22 cellular contexts compared by ENCODE assay signal in the genomic region with DNA sequence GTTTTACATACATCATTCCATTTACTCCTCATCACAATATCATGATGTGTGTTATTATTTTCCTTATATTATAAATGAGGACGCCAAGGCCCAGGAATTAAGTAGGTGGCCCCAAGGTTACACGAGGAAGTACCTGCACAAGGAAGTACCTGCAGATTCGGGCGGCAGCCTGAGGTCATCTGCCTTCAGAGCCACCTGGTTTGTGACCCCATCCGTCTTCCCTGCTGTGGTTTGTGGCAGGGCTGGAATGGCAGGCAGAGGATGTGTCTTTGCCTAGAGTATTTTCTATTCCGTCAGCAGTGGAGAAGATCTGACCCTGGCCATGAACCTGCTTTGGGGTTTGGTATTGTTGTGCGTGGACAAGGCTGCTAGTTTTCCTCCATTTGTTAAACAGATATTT.
"Had no signal": no experiment of that assay in that cellular context is flagged by ENCODE, and none has a peak within 500 bp of the region (broad histone marks: within the 10 kb centered on the region; RNA-seq: fewer than 3 reads in every experiment).

No MANE protein-coding gene starts in this region.

- H3K4me1 Mint-ChIP-seq: memory B cell; natural killer cell; stimulated activated memory B cell treated with anti-CD40 and anti-IgM and Interleukin-4, amounts not matched to agents 10 μg/mL and 1 μg/mL and 100 μg/mL, for 72 hours had no signal

- H3K4me3 Mint-ChIP-seq: effector memory CD8-positive, alpha-beta T cell; memory B cell; natural killer cell; neural progenitor cell; stimulated activated memory B cell treated with anti-CD40 and anti-IgM and Interleukin-4, amounts not matched to agents 10 μg/mL and 1 μg/mL and 100 μg/mL, for 72 hours had no signal

- H3K9me3 ChIP-seq: gastrocnemius medialis, prostate gland, right atrium auricular region, thoracic aorta, tibial nerve, upper lobe of right lung, uterus had no signal

- H3K9me3 Mint-ChIP-seq: effector memory CD8-positive, alpha-beta T cell; natural killer cell; stimulated activated memory B cell treated with anti-CD40 and anti-IgM and Interleukin-4, amounts not matched to agents 10 μg/mL and 1 μg/mL and 100 μg/mL, for 72 hours had no signal

- H3K36me3 Mint-ChIP-seq: natural killer cell; neural progenitor cell; stimulated activated memory B cell treated with anti-CD40 and anti-IgM and Interleukin-4, amounts not matched to agents 10 μg/mL and 1 μg/mL and 100 μg/mL, for 72 hours had no signal

- H3K27ac Mint-ChIP-seq: effector memory CD8-positive, alpha-beta T cell; memory B cell; natural killer cell; neural progenitor cell; stimulated activated memory B cell treated with anti-CD40 and anti-IgM and Interleukin-4, amounts not matched to agents 10 μg/mL and 1 μg/mL and 100 μg/mL, for 72 hours had no signal

- ATAC-seq: effector memory CD8-positive, alpha-beta T cell; gastrocnemius medialis; left lobe of liver; natural killer cell; sciatic nerve; stimulated activated memory B cell treated with anti-CD40 and anti-IgM and Interleukin-4, amounts not matched to agents 10 μg/mL and 1 μg/mL and 100 μg/mL, for 72 hours; stimulated activated naive CD8-positive, alpha-beta T cell treated with anti-CD3 and anti-CD28 coated beads, Interleukin-15, Interleukin-2, amounts not matched to agents 100 U/mL and 50 U/mL, for 24 hours; upper lobe of right lung had no signal

- DNase-seq: cortex of kidney; effector memory CD8-positive, alpha-beta T cell; foreskin fibroblast; gastrocnemius medialis; kidney; natural killer cell; stimulated activated CD4-positive, alpha-beta T cell treated with anti-CD3 and anti-CD28 coated beads, Interleukin-12 subunit alpha, Interleukin-12 subunit beta, amount 100 ng/mL, for 4 hours; stimulated activated CD4-positive, alpha-beta T cell treated with anti-CD3 and anti-CD28 coated beads, Interleukin-1b, Interleukin-23, amount 100 ng/mL, for 48 hours; stimulated activated CD4-positive, alpha-beta T cell treated with anti-CD3 and anti-CD28 coated beads, Interleukin-4, amount 100 ng/mL, for 24 hours; stimulated activated naive CD8-positive, alpha-beta T cell treated with anti-CD3 and anti-CD28 coated beads, Interleukin-15, Interleukin-2, amounts not matched to agents 100 U/mL and 50 U/mL, for 24 hours; substantia nigra; uterus had no signal
